Comparison of ENCODE assay signal across 1 cellular context in the genomic region with DNA sequence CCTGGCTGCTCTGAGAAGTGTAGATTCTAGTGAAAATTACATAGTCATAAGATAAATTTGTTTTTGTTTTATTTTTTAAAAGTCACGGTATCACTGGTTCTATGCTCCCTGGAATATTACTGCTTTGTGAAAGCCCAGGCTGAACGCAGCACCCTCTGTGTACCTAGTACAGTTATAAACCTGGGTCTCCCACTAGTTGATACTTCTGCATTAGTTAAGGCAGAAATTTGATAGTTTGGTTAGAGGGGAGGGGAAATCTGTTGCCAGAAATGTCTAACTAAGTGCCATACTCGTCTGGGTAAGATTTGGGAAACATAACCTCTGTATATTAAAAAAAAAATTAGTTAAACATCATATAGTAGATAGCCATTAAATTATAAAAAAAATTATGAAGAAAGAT.
TF ChIP-seq lines count a peak whose summit lies in the region.

No MANE protein-coding gene starts in this region.

TF ChIP-seq in HEK293, 187 proteins besides CTCF, POLR2A, EP300 and RAD21 (continued from another document):
- TF ChIP-seq SCRT2 (tag by site-specific recombination; IDR thresholded peaks at IDR 0.05) (peak; percentile 70), ZNF146 (tag by site-specific recombination; IDR thresholded peaks at IDR 0.05) (no peak), SCRT1 (tag by site-specific recombination; IDR thresholded peaks at IDR 0.05; ENCODE audit: borderline replicate concordance) (peak; percentile 52; the same call in 1 of the 2 replicates)
